8 cellular contexts compared by ENCODE assay signal in the genomic region with DNA sequence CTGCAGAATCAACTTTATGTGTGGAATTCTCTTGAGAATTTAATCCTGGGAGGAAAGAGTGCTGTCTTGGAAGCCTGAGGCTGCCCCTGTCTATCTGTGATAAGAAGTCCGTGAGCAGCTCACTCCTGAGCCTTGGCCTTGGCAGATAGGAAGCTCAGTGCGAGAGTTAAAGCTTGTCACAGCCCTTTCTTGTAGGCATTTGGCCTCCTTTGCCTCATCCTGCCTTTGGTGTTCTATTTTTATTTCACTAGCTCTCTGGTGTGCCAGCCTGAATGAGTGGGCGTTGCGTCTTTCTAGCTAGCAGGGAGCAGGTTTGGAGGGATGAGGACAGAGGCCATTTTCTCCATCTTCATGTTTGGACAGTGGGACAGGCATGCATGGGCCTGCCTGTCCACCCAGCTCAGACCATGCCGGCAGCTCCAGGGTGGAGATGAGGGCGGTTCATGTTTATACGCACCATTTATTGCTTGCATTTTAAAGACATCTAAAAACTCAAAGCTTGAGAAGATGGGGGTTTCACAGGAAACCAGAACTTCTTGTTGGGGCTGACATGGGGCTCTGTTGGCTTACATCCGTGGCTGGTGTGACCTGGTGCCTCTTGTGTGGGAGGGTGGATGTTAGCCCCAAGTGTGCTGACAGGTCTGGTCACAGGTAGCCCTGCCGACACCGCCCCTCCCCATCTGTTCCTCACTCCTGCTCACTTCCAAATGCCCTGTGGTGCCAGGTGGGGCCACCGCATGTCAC. TPM values are rescaled to one million over a fixed set of nuclear protein-coding genes. Genes with fewer than 3 reads are reported as not detected.
A peak's percentile ranks its signal among the peaks of the same experiment; 100 is the strongest.
DNase-seq lines count a peak whose midpoint lies in the region; ATAC-seq, FAIRE-seq and TF ChIP-seq lines count a peak whose summit lies in the region.

No MANE protein-coding gene starts in this region.

- H3K27ac ChIP-seq in muscle layer of duodenum (ENCODE audit: low read length), result peak overlapping the region; percentile 46

- ATAC-seq in GM18511 (IDR thresholded peaks at IDR 0.05; ENCODE audit: unreplicated experiment), result peak; percentile 26
- no peak for ATAC-seq in HG02571 (IDR thresholded peaks at IDR 0.05; ENCODE audit: unreplicated experiment)
- ATAC-seq in GM19455 (IDR thresholded peaks at IDR 0.05; ENCODE audit: unreplicated experiment), result no peak

- H3K4me3 ChIP-seq in bronchial epithelial cell (ENCODE audit: low read depth, low read length), result no peak overlapping the region
- H3K4me3 ChIP-seq in muscle layer of duodenum (ENCODE audit: low read depth in 1 of 2, low read length in 2 of 2), result no peak overlapping the region

- H3K36me3 ChIP-seq in bronchial epithelial cell (ENCODE audit: control insufficient read depth, insufficient read depth, low read length), result no peaks in the 10 kb centered on the region
- H3K36me3 ChIP-seq in muscle layer of duodenum (ENCODE audit: control insufficient read depth in 1 of 2, insufficient read depth in 2 of 2, low read length in 2 of 2), result peaks cover 0 to 5% of the 10 kb centered on the region in 2 donors

- H3K27me3 Mint-ChIP-seq in type B pancreatic cell, result no peaks in the 10 kb centered on the region

- H3K27ac Mint-ChIP-seq in type B pancreatic cell, result peak overlapping the region; percentile 43

- no peak for FAIRE-seq in bronchial epithelial cell (lab: Jason Lieb, UNC)

- no peaks in the 10 kb centered on the region for H3K36me3 Mint-ChIP-seq in type B pancreatic cell

- H3K9me3 ChIP-seq in muscle layer of duodenum (ENCODE audit: control insufficient read depth in 1 of 2, low read length in 2 of 2), result no peaks in the 10 kb centered on the region

- H3K9me3 Mint-ChIP-seq in type B pancreatic cell, result no peaks in the 10 kb centered on the region

- H3K4me3 Mint-ChIP-seq in type B pancreatic cell, result no peak overlapping the region

- DNase-seq in T-helper 9 cell (peak; percentile 41), bronchial epithelial cell (ENCODE audit: low read depth) (peak; percentile 95), type B pancreatic cell (ENCODE audit: extremely low spot score, unreplicated experiment) (no peak), AML-193 (lab: John Stamatoyannopoulos, UW) (no peak)

- TF ChIP-seq CTCF in bronchial epithelial cell (IDR thresholded peaks at IDR 0.05; ENCODE audit: insufficient read depth, low read length, severe bottlenecking) (no peak), type B pancreatic cell (conservative IDR thresholded peaks at IDR 0.05) (no peak)

- H3K27me3 ChIP-seq in bronchial epithelial cell (ENCODE audit: control insufficient read depth, insufficient read depth, low read length), result no peaks in the 10 kb centered on the region
- H3K27me3 ChIP-seq in muscle layer of duodenum (ENCODE audit: low read depth, low read length), result no peaks in the 10 kb centered on the region

- peaks cover 28 to 42% of the 10 kb centered on the region in 2 donors for H3K4me1 ChIP-seq in muscle layer of duodenum (ENCODE audit: control insufficient read depth in 1 of 2, insufficient read depth in 2 of 2, low read length in 2 of 2)

- H3K4me1 Mint-ChIP-seq in type B pancreatic cell (ENCODE audit: unreplicated experiment), result peaks cover 21% of the 10 kb centered on the region

RNA-seq across cellular contexts. Expression of a gene that starts 29.8 kb away (rescaled TPM):
- total RNA-seq in bronchial epithelial cell (4.7 and 5.5 TPM in 2 replicates), type B pancreatic cell (ENCODE audit: low replicate concordance) (1.4 and 2.5 TPM in 2 replicates)

RNA-seq across cellular contexts. Expression of a gene that starts 52.9 kb away (rescaled TPM):
- 47.0 and 47.4 TPM in 2 replicates for total RNA-seq in bronchial epithelial cell
- 58.6 and 73.4 TPM in 2 replicates for total RNA-seq in type B pancreatic cell (ENCODE audit: low replicate concordance)

RNA-seq across cellular contexts. Expression of a gene that starts 53.8 kb away (rescaled TPM):
- total RNA-seq in bronchial epithelial cell (7.9 and 8.2 TPM in 2 replicates), type B pancreatic cell (ENCODE audit: low replicate concordance) (31.3 and 34.6 TPM in 2 replicates)

Comparison
In these comparisons a context has a peak if more than half of its experiments do, and no peak if none do; other contexts are left out.
1. DNase-seq: peak in T-helper 9 cell (single experiment) and bronchial epithelial cell (single experiment); none in type B pancreatic cell (single experiment) and AML-193 (0 of 2).